ENCODE assay signal across 1 cellular context in genomic region chr6:158031191-158031444, GRCh38.
A peak's percentile ranks its signal among the peaks of the same experiment; 100 is the strongest.
TF ChIP-seq lines count a peak whose summit lies in the region.

No MANE protein-coding gene starts in this region.

TF ChIP-seq in K562, 482 proteins besides CTCF, POLR2A, EP300 and RAD21:
- TF ChIP-seq FOXP1 (CRISPR knock-in tag; IDR thresholded peaks at IDR 0.05) = no peak
- TF ChIP-seq ZNF407 (IDR thresholded peaks at IDR 0.05; ENCODE audit: low read depth) = no peak
- no peak for TF ChIP-seq DACH1 (IDR thresholded peaks at IDR 0.05; ENCODE audit: partially characterized antibody)
- no peak for TF ChIP-seq RFX7 (CRISPR knock-in tag; IDR thresholded peaks at IDR 0.05)
- 0 out of 2 replicates have a peak, but pooled peaks have one; percentile 17 for TF ChIP-seq ZNF263 (CRISPR knock-in tag; IDR thresholded peaks at IDR 0.05; ENCODE audit: borderline replicate concordance)
- no peak for TF ChIP-seq HMG20A (CRISPR knock-in tag; conservative IDR thresholded peaks at IDR 0.05)
- TF ChIP-seq BMI1 (IDR thresholded peaks at IDR 0.05; ENCODE audit: low read length) = no peak
- TF ChIP-seq FOXA1 (IDR thresholded peaks at IDR 0.05; ENCODE audit: borderline replicate concordance) = no peak
- TF ChIP-seq ZBTB17 (CRISPR knock-in tag; IDR thresholded peaks at IDR 0.05) = 0 out of 2 replicates have a peak, but pooled peaks have one; percentile 44
- no peak for TF ChIP-seq GTF3C2 (IDR thresholded peaks at IDR 0.05; ENCODE audit: borderline replicate concordance, extremely low read depth, insufficient read length)
- no peak for TF ChIP-seq MLLT1 (IDR thresholded peaks at IDR 0.05)
- no peak for TF ChIP-seq ZNF146 (CRISPR knock-in tag; IDR thresholded peaks at IDR 0.05; ENCODE audit: unreplicated experiment)
- TF ChIP-seq ZNF232 (CRISPR knock-in tag; IDR thresholded peaks at IDR 0.05) = no peak
- TF ChIP-seq NR1H2 (CRISPR knock-in tag; IDR thresholded peaks at IDR 0.05) = no peak
- TF ChIP-seq ZBTB9 (CRISPR knock-in tag; IDR thresholded peaks at IDR 0.05) = no peak
- TF ChIP-seq E2F1 (CRISPR knock-in tag; IDR thresholded peaks at IDR 0.05) = 0 out of 2 replicates have a peak, but pooled peaks have one; percentile 22
- no peak for TF ChIP-seq ZBTB12 (CRISPR knock-in tag; IDR thresholded peaks at IDR 0.05)
- peak; percentile 33; the same call in 1 of the 2 replicates for TF ChIP-seq E2F5 (CRISPR knock-in tag; IDR thresholded peaks at IDR 0.05)
- TF ChIP-seq TFAM (CRISPR knock-in tag; conservative IDR thresholded peaks at IDR 0.05) = no peak
- no peak for TF ChIP-seq RBM39 (optimal IDR thresholded peaks at IDR 0.05; ENCODE audit: low read depth, low read length)
- TF ChIP-seq ZNF174 (CRISPR knock-in tag; IDR thresholded peaks at IDR 0.05) = no peak
- TF ChIP-seq KLF13 (tag; IDR thresholded peaks at IDR 0.05; ENCODE audit: borderline replicate concordance, low read depth) = no peak
- no peak for TF ChIP-seq ILF3 (IDR thresholded peaks at IDR 0.05; ENCODE audit: borderline replicate concordance)
- TF ChIP-seq TBP (optimal IDR thresholded peaks at IDR 0.05; ENCODE audit: low read depth, low read length) = no peak
- TF ChIP-seq E2F8 (IDR thresholded peaks at IDR 0.05; ENCODE audit: low read depth, partially characterized antibody) = no peak
- no peak for TF ChIP-seq SNRNP70 (optimal IDR thresholded peaks at IDR 0.05; ENCODE audit: low read depth, low read length)
- no peak for TF ChIP-seq IRF2 (CRISPR knock-in tag; IDR thresholded peaks at IDR 0.05)
- TF ChIP-seq NELFE (IDR thresholded peaks at IDR 0.05; ENCODE audit: insufficient read depth, insufficient read length) = no peak
- no peak for TF ChIP-seq THAP7 (CRISPR knock-in tag; IDR thresholded peaks at IDR 0.05)
- TF ChIP-seq HNRNPK (IDR thresholded peaks at IDR 0.05; ENCODE audit: low read depth, low read length, poor library complexity, severe bottlenecking) = no peak
TF ChIP-seq in K562: peak in this region for 4.
